Comparison of ENCODE assay signal across 14 cellular contexts in the genomic region with DNA sequence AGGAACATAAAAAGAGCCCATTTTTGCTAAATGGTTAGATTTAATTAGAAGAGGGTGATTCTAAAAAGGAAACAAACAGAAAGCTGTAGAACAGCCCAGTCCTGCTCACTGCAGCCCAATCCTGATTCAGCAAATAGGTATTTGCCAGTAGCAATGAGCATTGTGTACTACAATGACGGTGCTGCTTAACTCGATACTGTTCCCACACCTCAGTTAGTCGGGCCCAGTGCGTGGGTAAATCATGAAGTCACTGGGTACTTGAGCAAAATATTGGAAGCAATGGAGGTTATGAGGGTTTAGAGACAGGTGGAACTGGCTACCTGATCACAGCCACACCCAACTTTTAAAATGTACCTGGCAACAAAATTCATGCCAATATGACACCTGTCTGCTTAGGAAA.
DNase-seq lines count a peak whose midpoint lies in the region; ATAC-seq, FAIRE-seq and TF ChIP-seq lines count a peak whose summit lies in the region.
"Had no signal": no experiment of that assay in that cellular context is flagged by ENCODE, and none has a peak within 500 bp of the region (broad histone marks: within the 10 kb centered on the region; RNA-seq: fewer than 3 reads in every experiment).

No MANE protein-coding gene starts in this region.

- H3K79me1 ChIP-seq in IMR-90 (ENCODE audit: low read depth in 1 of 2, low read length in 2 of 2), result no peaks in the 10 kb centered on the region

- DNase-seq in A549 (ENCODE audit: low read depth in 1 of 2, low spot score in 1 of 2) (peak in 1 of 2 experiments; percentile 44), IMR-90 (peak; percentile 80), body of pancreas (no peak), keratinocyte (ENCODE audit: low read depth, low spot score) (no peak), erythroblast (lab: John Stamatoyannopoulos, UW) (no peak)
- DNase-seq in activated effector memory CD4-positive, alpha-beta T cell treated with Interleukin-2 at 50 U/mL for 16 hours, result no peak
- DNase-seq: activated CD4-positive, alpha-beta memory T cell treated with anti-CD3 and anti-CD28 coated beads, Interleukin-2, amount 10 ng/mL, durations not matched to agents 7 days and 5 days; H7; Kasumi-1; natural killer cell; NCI-H524; stimulated activated CD4-positive, alpha-beta T cell treated with anti-CD3 and anti-CD28 coated beads, Interleukin-12 subunit alpha, Interleukin-12 subunit beta, amount 100 ng/mL, for 4 hours had no signal

- no peak overlapping the region for H2BK120ac ChIP-seq in IMR-90 (ENCODE audit: low read depth, low read length)

- no peak overlapping the region for H2AK5ac ChIP-seq in IMR-90 (ENCODE audit: low read depth, low read length)

- no peaks in the 10 kb centered on the region for H3K36me3 ChIP-seq in IMR-90 (ENCODE audit: control insufficient read depth, insufficient read depth, low read length)
- no peaks in the 10 kb centered on the region for H3K36me3 ChIP-seq in body of pancreas (replicated peaks in 1 of 2; ENCODE audit: insufficient read depth in 1 of 2, low read depth in 2 of 2)
- H3K36me3 ChIP-seq in keratinocyte (ENCODE audit: control insufficient read depth in 2 of 2, extremely low read depth in 1 of 2, insufficient read depth in 2 of 2, low read length in 2 of 2), result no peaks in the 10 kb centered on the region

- POLR2A ChIA-PET in A549 (lab: Yijun Ruan, JAX) (no interaction called here), IMR-90 (lab: Charles Lee; ENCODE audit: unreplicated experiment) (no interaction called here)

- H3K9ac ChIP-seq in IMR-90 (ENCODE audit: low read depth, low read length) (no peak overlapping the region), keratinocyte (ENCODE audit: control insufficient read depth, extremely low read depth, insufficient read depth, low read length) (peak overlapping the region; percentile 1)

- H3K4me2 ChIP-seq in A549 (peak overlapping the region; percentile 47), IMR-90 (ENCODE audit: low read depth, low read length) (no peak overlapping the region), keratinocyte (ENCODE audit: control insufficient read depth, extremely low read depth, insufficient read depth, low read depth, low read length) (peak overlapping the region; percentile 47)

- no peaks in the 10 kb centered on the region for H3K9me3 ChIP-seq in A549
- no peaks in the 10 kb centered on the region for H3K9me3 ChIP-seq in IMR-90 (ENCODE audit: control insufficient read depth, insufficient read depth, low read length)
- H3K9me3 ChIP-seq in body of pancreas, result no peaks in the 10 kb centered on the region
- H3K9me3 ChIP-seq in keratinocyte (ENCODE audit: control insufficient read depth, low read depth, low read length), result no peaks in the 10 kb centered on the region

- H3K27me3 ChIP-seq in IMR-90 (ENCODE audit: control insufficient read depth, insufficient read depth, low read length), result no peaks in the 10 kb centered on the region
- H3K27me3 ChIP-seq in body of pancreas, result no peaks in the 10 kb centered on the region
- no peaks in the 10 kb centered on the region for H3K27me3 ChIP-seq in keratinocyte (ENCODE audit: control insufficient read depth, extremely low read depth, insufficient read depth, low read length)

- no peaks in the 10 kb centered on the region for H3K79me2 ChIP-seq in keratinocyte (ENCODE audit: control insufficient read depth, insufficient read depth, low read length)

- H2AK9ac ChIP-seq in IMR-90 (replicated peaks; ENCODE audit: low read depth, low read length, poor library complexity), result peak overlapping the region; percentile 11

- TF ChIP-seq EP300 in A549 (IDR thresholded peaks at IDR 0.05), result no peak

- H3K27ac ChIP-seq in A549 (peak overlapping the region in 1 of 2 experiments; percentile 42; a peak in 1 of 6 replicates), IMR-90 (ENCODE audit: insufficient read depth, low read length) (no peak overlapping the region), body of pancreas (no peak overlapping the region), keratinocyte (ENCODE audit: control insufficient read depth, insufficient read depth, low read length) (peak overlapping the region; percentile 46)

- H3K9me1 ChIP-seq in IMR-90 (ENCODE audit: insufficient read depth, low read length), result peaks cover 2% of the 10 kb centered on the region; the same call in 1 of the 2 replicates
- H3K9me1 ChIP-seq in keratinocyte (ENCODE audit: control insufficient read depth, extremely low read depth, insufficient read depth, low read length), result no peaks in the 10 kb centered on the region

- no peak overlapping the region for H3K23ac ChIP-seq in IMR-90 (ENCODE audit: low read depth, low read length)

- TF ChIP-seq CTCF in A549 (IDR thresholded peaks at IDR 0.05) (no peak), IMR-90 (conservative IDR thresholded peaks at IDR 0.05; ENCODE audit: low read depth, low read length) (no peak), body of pancreas (IDR thresholded peaks at IDR 0.05) (no peak), keratinocyte (optimal IDR thresholded peaks at IDR 0.05 in 1 of 3, IDR thresholded peaks at IDR 0.05 in 1 of 3, conservative IDR thresholded peaks at IDR 0.05 in 1 of 3; ENCODE audit: extremely low read depth in 1 of 3, insufficient read depth in 2 of 3, low read length in 3 of 3) (no peak)

- H3K4ac ChIP-seq in IMR-90 (ENCODE audit: low read depth, low read length), result no peak overlapping the region

- H4K91ac ChIP-seq in IMR-90 (ENCODE audit: insufficient read depth, low read depth, low read length), result no peak overlapping the region

- TF ChIP-seq POLR2A in A549 (IDR thresholded peaks at IDR 0.05; ENCODE audit: low read length) (no peak), IMR-90 (IDR thresholded peaks at IDR 0.05; ENCODE audit: low read depth, low read length) (no peak), body of pancreas (IDR thresholded peaks at IDR 0.05) (no peak), erythroblast (IDR thresholded peaks at IDR 0.05; ENCODE audit: low read length) (no peak)

- intact Hi-C loops in IMR-90 (cut with micrococcal nuclease) (no loop called here), body of pancreas (cut with DNase I) (no loop called here)

- BruUV-seq in IMR-90 (replicated peaks; lab: Mats Ljungman, UMichigan), result no TSS peak

- FAIRE-seq in A549 (lab: Jason Lieb, UNC) (no peak), keratinocyte (lab: Jason Lieb, UNC) (peak; percentile 94)

- WGBS in A549 (ENCODE audit: missing lambda C conversion rate), result 24% methylated on average over 4 of the region's 4 CpGs
- no CpG with 5 or more reads among the region's 4 CpGs for WGBS in IMR-90 (ENCODE audit: extremely low coverage in 2 of 2, insufficient read length in 1 of 2), 2 experiments
- WGBS in body of pancreas, 2 donors, result 40 to 51% methylated on average over 4 of the region's 4 CpGs

- H2BK5ac ChIP-seq in IMR-90 (ENCODE audit: low read depth, low read length, poor library complexity, severe bottlenecking), result no peak overlapping the region

- no peaks in the 10 kb centered on the region for H4K20me1 ChIP-seq in IMR-90 (ENCODE audit: insufficient read depth, low read length)
- no peaks in the 10 kb centered on the region for H4K20me1 ChIP-seq in keratinocyte (ENCODE audit: control insufficient read depth, extremely low read depth, insufficient read depth, low read length)

- H3K56ac ChIP-seq in IMR-90 (ENCODE audit: extremely low read depth, insufficient read depth, low read length), result no peak overlapping the region

- H2BK15ac ChIP-seq in IMR-90 (ENCODE audit: low read depth, low read length), result no peak overlapping the region

- peak overlapping the region; percentile 8; the same call in 1 of the 2 replicates for H2BK20ac ChIP-seq in IMR-90 (ENCODE audit: low read depth, low read length)

- no peak overlapping the region for H3K18ac ChIP-seq in IMR-90 (ENCODE audit: low read depth, low read length)

- ATAC-seq in A549, result peak in 1 of 2 experiments; percentile 65; a peak in 3 of 6 replicates
- no peak for ATAC-seq in IMR-90 (ENCODE audit: low read depth)
- peak; percentile 48 for ATAC-seq in body of pancreas
- ATAC-seq in GM21526 (IDR thresholded peaks at IDR 0.05; ENCODE audit: low FRiP score, unreplicated experiment), result no peak
- ATAC-seq in GM18517 (IDR thresholded peaks at IDR 0.05; ENCODE audit: unreplicated experiment), result no peak
- ATAC-seq: natural killer cell had no signal

- H4K8ac ChIP-seq in IMR-90 (ENCODE audit: low read depth in 2 of 2, low read length in 2 of 2), result no peak overlapping the region

- H3K4me3 ChIP-seq in A549, result no peak overlapping the region
- H3K4me3 ChIP-seq in IMR-90 (ENCODE audit: insufficient read depth, low read depth, low read length), result no peak overlapping the region
- no peak overlapping the region for H3K4me3 ChIP-seq in body of pancreas
- H3K4me3 ChIP-seq in keratinocyte (ENCODE audit: control insufficient read depth in 2 of 3, extremely low read depth in 1 of 3, insufficient read depth in 2 of 3, low read depth in 1 of 3, low read length in 3 of 3), result no peak overlapping the region

- no peak overlapping the region for H4K5ac ChIP-seq in IMR-90 (ENCODE audit: low read depth, low read length)

- H3K14ac ChIP-seq in IMR-90 (replicated peaks; ENCODE audit: low read depth, low read length), result 0 out of 2 replicates have a peak overlapping the region, but pooled peaks have one; percentile 5

- in situ Hi-C loops in IMR-90 (cut with MboI; ENCODE audit: low sequenced_read_pairs), result no loop called here

- H2AFZ ChIP-seq in IMR-90 (replicated peaks; ENCODE audit: low read length, poor library complexity) (peak overlapping the region; percentile 16), keratinocyte (ENCODE audit: control insufficient read depth, low read length) (no peak overlapping the region)

- TF ChIP-seq RAD21 in A549 (conservative IDR thresholded peaks at IDR 0.05 in 1 of 2, IDR thresholded peaks at IDR 0.05 in 1 of 2) (no peak), IMR-90 (IDR thresholded peaks at IDR 0.05; ENCODE audit: low read length) (no peak)

- H3K4me1 ChIP-seq in A549 (peaks cover 25% of the 10 kb centered on the region), IMR-90 (ENCODE audit: control insufficient read depth, insufficient read depth, low read length) (peaks cover 10% of the 10 kb centered on the region), body of pancreas (peaks cover 13% of the 10 kb centered on the region), keratinocyte (ENCODE audit: control insufficient read depth, extremely low read depth, insufficient read depth, low read length) (peaks cover 39% of the 10 kb centered on the region)

- dilution Hi-C loops in IMR-90 (cut with HindIII; ENCODE audit: low sequenced_read_pairs, unreplicated experiment), result no loop called here
- dilution Hi-C loops in keratinocyte (cut with MboI; ENCODE audit: extremely low pct_ligation_motif_present, low sequenced_read_pairs), result no loop called here

- CTCF ChIA-PET in A549 (lab: Yijun Ruan, JAX), result no interaction called here
- CTCF ChIA-PET in IMR-90 (lab: Yijun Ruan, JAX), result interaction anchor here (1.0 kb wide), 1 partner anchor 9 kb away, joined by 3 read pairs; no protein-coding TSS in a partner anchor

TF ChIP-seq in A549, 52 proteins besides CTCF, POLR2A, EP300 and RAD21:
- no peak for TF ChIP-seq HOXB5 (CRISPR knock-in tag; IDR thresholded peaks at IDR 0.05)
- TF ChIP-seq MAFK (IDR thresholded peaks at IDR 0.05; ENCODE audit: partially characterized antibody), result peak; percentile 58
TF ChIP-seq in A549: peak in this region for 1.

TF ChIP-seq in IMR-90, 13 proteins besides CTCF, POLR2A, EP300 and RAD21:
- TF ChIP-seq CHD1 (IDR thresholded peaks at IDR 0.05; ENCODE audit: low read depth, low read length), result no peak
- peak; percentile 40; the same call in 1 of the 2 replicates for TF ChIP-seq MAFK (IDR thresholded peaks at IDR 0.05; ENCODE audit: low read depth, low read length)
